Comparison of ENCODE assay signal across 8 cellular contexts in the genomic region with DNA sequence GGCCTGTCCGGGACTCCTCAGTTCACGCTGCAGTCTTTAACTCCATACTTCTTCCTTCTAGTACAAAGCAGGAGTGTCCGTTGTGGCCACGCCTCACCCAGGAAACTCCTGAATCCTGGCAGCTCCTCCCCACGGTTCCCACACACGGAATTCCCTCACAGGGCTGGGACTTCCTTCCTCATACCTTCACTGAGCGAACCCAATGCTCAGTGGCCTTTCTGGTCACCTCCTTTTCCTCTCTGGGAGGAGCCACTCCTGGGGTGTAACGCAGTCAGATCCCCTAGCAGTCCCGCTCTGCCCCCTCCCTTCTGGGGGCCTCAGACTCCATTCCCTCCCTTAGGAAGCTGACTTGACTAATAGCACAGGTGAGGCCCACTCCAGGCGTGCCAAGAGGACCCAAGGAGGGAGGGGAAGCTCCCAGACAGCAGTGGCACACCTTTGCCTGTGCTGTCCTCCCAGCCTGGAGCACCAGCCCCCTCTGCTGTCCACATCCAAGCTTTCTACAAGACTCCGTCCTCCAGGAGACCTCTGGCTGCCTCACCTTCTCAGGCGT. TPM values are rescaled to one million over a fixed set of nuclear protein-coding genes. Genes with fewer than 3 reads are reported as not detected.
DNase-seq lines count a peak whose midpoint lies in the region; ATAC-seq and TF ChIP-seq lines count a peak whose summit lies in the region.

A gene (minus strand): TSS at position 75 of the 553 bp plus-strand sequence. CDS start 2,726 bp downstream, outside the sequence.

- no peak within 1 kb of the TSS for H3K9ac ChIP-seq in endodermal cell (ENCODE audit: extremely low read depth, low read length, poor library complexity, severe bottlenecking)

- H3K4me1 Mint-ChIP-seq in endodermal cell (peaks cover 5% of the 10 kb centered on the region), nephron (no peaks in the 10 kb centered on the region)

- 72 to 77% methylated on average over 6 to 12 of the region's 12 CpGs for WGBS in endodermal cell (ENCODE audit: insufficient coverage in 1 of 2, insufficient read length in 1 of 2), 2 experiments

- H3K4me3 Mint-ChIP-seq in endodermal cell: no peak within 1 kb of the TSS
- H3K4me3 Mint-ChIP-seq in nephron: no peak within 1 kb of the TSS

- no peaks in the 10 kb centered on the region for H3K27me3 ChIP-seq in endodermal cell (ENCODE audit: control insufficient read depth, insufficient read depth, low read length, poor library complexity, severe bottlenecking)

- peaks cover 9% of the 10 kb centered on the region for H3K9me3 ChIP-seq in endodermal cell (ENCODE audit: control insufficient read depth, low read length)

- H3K4me3 ChIP-seq in endodermal cell (ENCODE audit: low read length): no peak within 1 kb of the TSS

- peak; percentile 79 for TF ChIP-seq CTCF in endodermal cell (conservative IDR thresholded peaks at IDR 0.05)
- peak in 2 of 3 experiments; percentile 13 to 18 for TF ChIP-seq CTCF in nephron (IDR thresholded peaks at IDR 0.05; ENCODE audit: unreplicated experiment in 3 of 3)

- H3K27me3 Mint-ChIP-seq in endodermal cell (ENCODE audit: insufficient read depth): no peaks in the 10 kb centered on the region
- peaks cover 15% of the 10 kb centered on the region for H3K27me3 Mint-ChIP-seq in nephron (ENCODE audit: low read depth)

- H3K9me3 Mint-ChIP-seq in endodermal cell (peaks cover 3% of the 10 kb centered on the region), nephron (no peaks in the 10 kb centered on the region)

- H3K36me3 Mint-ChIP-seq in endodermal cell (ENCODE audit: low read depth): peaks cover 3% of the 10 kb centered on the region
- no peaks in the 10 kb centered on the region for H3K36me3 Mint-ChIP-seq in nephron (ENCODE audit: low read depth)

- H3K36me3 ChIP-seq in endodermal cell (ENCODE audit: control insufficient read depth, insufficient read depth, low read length): no peaks in the 10 kb centered on the region

- DNase-seq in ELR (ENCODE audit: low read depth) (peak; percentile 16), NAMALWA (ENCODE audit: low spot score) (peak; percentile 34), endodermal cell (peak; percentile 90), glomerular visceral epithelial cell (ENCODE audit: extremely low spot score) (no peak), MV-4-11 (lab: John Stamatoyannopoulos, UW) (no peak)
- DNase-seq in activated CD4-positive, alpha-beta T cell treated with anti-CD3 and anti-CD28 coated beads, Interleukin-2, amount 50 U/mL, for 1 hour: no peak

- H3K27ac Mint-ChIP-seq in endodermal cell (no peak within 1 kb of the TSS), nephron (peak within 1 kb of the TSS in 1 of 3 experiments; percentile 52)

- no peak within 1 kb of the TSS for H3K27ac ChIP-seq in endodermal cell (ENCODE audit: low read depth, low read length)

- no peaks in the 10 kb centered on the region for H3K4me1 ChIP-seq in endodermal cell (ENCODE audit: control insufficient read depth, insufficient read depth, low read length)

- ATAC-seq in GM19452 (IDR thresholded peaks at IDR 0.05; ENCODE audit: unreplicated experiment): no peak

RNA-seq across cellular contexts. Expression of the gene that starts here (rescaled TPM):
- total RNA-seq in endodermal cell: 1 to 10 TPM; 3.1 to 5.7 TPM
- polyA plus RNA-seq in endodermal cell (2013, experiment 1 of 2): 2.1 TPM
- polyA plus RNA-seq in endodermal cell (2013, experiment 2 of 2): 0.95 TPM

Comparison
In these comparisons a context has a peak if more than half of its experiments do, and no peak if none do; other contexts are left out.
1. DNase-seq: peak in ELR (single experiment), NAMALWA (single experiment) and endodermal cell (single experiment); none in glomerular visceral epithelial cell (single experiment), MV-4-11 (single experiment) and activated CD4-positive, alpha-beta T cell treated with anti-CD3 and anti-CD28 coated beads, Interleukin-2, amount 50 U/mL, for 1 hour (single experiment).